2 cellular contexts compared by ENCODE assay signal in genomic region chr1:246302671-246303317, GRCh38.
TF ChIP-seq lines count a peak whose summit lies in the region.

No MANE protein-coding gene starts in this region.

TF ChIP-seq in GM23338, 12 proteins besides CTCF, POLR2A, EP300 and RAD21:
- TF ChIP-seq EZH2 (IDR thresholded peaks at IDR 0.05; ENCODE audit: low read depth, unreplicated experiment) = no peak

TF ChIP-seq in K562, 482 proteins besides CTCF, POLR2A, EP300 and RAD21:
- TF ChIP-seq SNRNP70 (optimal IDR thresholded peaks at IDR 0.05; ENCODE audit: low read depth, low read length) = no peak
- TF ChIP-seq IRF9 (tag; IDR thresholded peaks at IDR 0.05) = no peak
- TF ChIP-seq, protein P1, sequence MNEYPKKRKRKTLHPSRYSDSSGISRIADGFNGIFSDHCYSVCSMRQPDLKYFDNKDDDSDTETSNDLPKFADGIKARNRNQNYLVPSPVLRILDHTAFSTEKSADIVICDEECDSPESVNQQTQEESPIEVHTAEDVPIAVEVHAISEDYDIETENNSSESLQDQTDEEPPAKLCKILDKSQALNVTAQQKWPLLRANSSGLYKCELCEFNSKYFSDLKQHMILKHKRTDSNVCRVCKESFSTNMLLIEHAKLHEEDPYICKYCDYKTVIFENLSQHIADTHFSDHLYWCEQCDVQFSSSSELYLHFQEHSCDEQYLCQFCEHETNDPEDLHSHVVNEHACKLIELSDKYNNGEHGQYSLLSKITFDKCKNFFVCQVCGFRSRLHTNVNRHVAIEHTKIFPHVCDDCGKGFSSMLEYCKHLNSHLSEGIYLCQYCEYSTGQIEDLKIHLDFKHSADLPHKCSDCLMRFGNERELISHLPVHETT (CRISPR knock-in tag; conservative IDR thresholded peaks at IDR 0.05 in 1 of 2, IDR thresholded peaks at IDR 0.05 in 1 of 2) = no peak
- TF ChIP-seq, protein P2, sequence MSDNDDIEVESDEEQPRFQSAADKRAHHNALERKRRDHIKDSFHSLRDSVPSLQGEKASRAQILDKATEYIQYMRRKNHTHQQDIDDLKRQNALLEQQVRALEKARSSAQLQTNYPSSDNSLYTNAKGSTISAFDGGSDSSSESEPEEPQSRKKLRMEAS (CRISPR knock-in tag; IDR thresholded peaks at IDR 0.05) = no peak
- no peak for TF ChIP-seq SREBF1 (IDR thresholded peaks at IDR 0.05; ENCODE audit: borderline replicate concordance, low read depth, low read length)
- TF ChIP-seq, protein P3, sequence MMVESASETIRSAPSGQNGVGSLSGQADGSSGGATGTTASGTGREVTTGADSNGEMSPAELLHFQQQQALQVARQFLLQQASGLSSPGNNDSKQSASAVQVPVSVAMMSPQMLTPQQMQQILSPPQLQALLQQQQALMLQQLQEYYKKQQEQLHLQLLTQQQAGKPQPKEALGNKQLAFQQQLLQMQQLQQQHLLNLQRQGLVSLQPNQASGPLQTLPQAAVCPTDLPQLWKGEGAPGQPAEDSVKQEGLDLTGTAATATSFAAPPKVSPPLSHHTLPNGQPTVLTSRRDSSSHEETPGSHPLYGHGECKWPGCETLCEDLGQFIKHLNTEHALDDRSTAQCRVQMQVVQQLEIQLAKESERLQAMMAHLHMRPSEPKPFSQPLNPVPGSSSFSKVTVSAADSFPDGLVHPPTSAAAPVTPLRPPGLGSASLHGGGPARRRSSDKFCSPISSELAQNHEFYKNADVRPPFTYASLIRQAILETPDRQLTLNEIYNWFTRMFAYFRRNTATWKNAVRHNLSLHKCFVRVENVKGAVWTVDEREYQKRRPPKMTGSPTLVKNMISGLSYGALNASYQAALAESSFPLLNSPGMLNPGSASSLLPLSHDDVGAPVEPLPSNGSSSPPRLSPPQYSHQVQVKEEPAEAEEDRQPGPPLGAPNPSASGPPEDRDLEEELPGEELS (CRISPR knock-in tag; IDR thresholded peaks at IDR 0.05; ENCODE audit: borderline replicate concordance) = no peak
- no peak for TF ChIP-seq NCOR1 (IDR thresholded peaks at IDR 0.05)
- no peak for TF ChIP-seq ZNF277 (CRISPR knock-in tag; IDR thresholded peaks at IDR 0.05; ENCODE audit: borderline replicate concordance)
- TF ChIP-seq GMEB1 (CRISPR knock-in tag; IDR thresholded peaks at IDR 0.05) = no peak
- TF ChIP-seq, protein P4, sequence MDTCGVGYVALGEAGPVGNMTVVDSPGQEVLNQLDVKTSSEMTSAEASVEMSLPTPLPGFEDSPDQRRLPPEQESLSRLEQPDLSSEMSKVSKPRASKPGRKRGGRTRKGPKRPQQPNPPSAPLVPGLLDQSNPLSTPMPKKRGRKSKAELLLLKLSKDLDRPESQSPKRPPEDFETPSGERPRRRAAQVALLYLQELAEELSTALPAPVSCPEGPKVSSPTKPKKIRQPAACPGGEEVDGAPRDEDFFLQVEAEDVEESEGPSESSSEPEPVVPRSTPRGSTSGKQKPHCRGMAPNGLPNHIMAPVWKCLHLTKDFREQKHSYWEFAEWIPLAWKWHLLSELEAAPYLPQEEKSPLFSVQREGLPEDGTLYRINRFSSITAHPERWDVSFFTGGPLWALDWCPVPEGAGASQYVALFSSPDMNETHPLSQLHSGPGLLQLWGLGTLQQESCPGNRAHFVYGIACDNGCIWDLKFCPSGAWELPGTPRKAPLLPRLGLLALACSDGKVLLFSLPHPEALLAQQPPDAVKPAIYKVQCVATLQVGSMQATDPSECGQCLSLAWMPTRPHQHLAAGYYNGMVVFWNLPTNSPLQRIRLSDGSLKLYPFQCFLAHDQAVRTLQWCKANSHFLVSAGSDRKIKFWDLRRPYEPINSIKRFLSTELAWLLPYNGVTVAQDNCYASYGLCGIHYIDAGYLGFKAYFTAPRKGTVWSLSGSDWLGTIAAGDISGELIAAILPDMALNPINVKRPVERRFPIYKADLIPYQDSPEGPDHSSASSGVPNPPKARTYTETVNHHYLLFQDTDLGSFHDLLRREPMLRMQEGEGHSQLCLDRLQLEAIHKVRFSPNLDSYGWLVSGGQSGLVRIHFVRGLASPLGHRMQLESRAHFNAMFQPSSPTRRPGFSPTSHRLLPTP (IDR thresholded peaks at IDR 0.05; ENCODE audit: borderline replicate concordance, extremely low read depth, insufficient read length) = no peak
- TF ChIP-seq GTF2A2 (tag; IDR thresholded peaks at IDR 0.05) = no peak
- TF ChIP-seq PHB (CRISPR knock-in tag; IDR thresholded peaks at IDR 0.05) = no peak
- TF ChIP-seq NCOA1 (IDR thresholded peaks at IDR 0.05; ENCODE audit: low read depth) = no peak
- TF ChIP-seq, protein P5, sequence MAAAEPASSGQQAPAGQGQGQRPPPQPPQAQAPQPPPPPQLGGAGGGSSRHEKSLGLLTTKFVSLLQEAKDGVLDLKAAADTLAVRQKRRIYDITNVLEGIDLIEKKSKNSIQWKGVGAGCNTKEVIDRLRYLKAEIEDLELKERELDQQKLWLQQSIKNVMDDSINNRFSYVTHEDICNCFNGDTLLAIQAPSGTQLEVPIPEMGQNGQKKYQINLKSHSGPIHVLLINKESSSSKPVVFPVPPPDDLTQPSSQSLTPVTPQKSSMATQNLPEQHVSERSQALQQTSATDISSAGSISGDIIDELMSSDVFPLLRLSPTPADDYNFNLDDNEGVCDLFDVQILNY (CRISPR knock-in tag; IDR thresholded peaks at IDR 0.05) = no peak
